In the genomic region with DNA sequence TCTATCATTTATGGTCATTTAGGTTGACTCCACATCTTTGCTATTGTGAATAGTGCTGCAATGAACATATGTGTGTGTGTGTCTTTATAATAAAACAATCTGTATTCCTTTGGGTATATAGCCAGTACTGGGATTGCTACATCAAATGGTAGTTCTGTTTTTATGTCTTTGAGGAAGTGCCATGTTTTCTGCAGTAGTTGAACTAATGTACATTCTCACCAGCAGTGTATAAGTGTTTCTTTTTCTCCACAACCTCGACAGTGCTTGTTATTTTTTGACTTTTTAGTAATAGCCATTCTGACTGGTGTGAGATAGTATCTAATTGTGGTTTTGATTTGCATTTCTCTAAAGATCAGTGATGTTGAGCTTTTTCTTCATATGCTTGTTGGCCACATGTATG, we compare ENCODE assay signal across 25 cellular contexts.
"Had no signal": no experiment of that assay in that cellular context is flagged by ENCODE, and none has a peak within 500 bp of the region (broad histone marks: within the 10 kb centered on the region; RNA-seq: fewer than 3 reads in every experiment).

No MANE protein-coding gene starts in this region.

- H3K4me1 Mint-ChIP-seq: activated CD4-positive, alpha-beta T cell treated with anti-CD3 and anti-CD28 coated beads for 36 hours; activated naive CD8-positive, alpha-beta T cell treated with anti-CD3 and anti-CD28 coated beads, Interleukin-2, amount 10 ng/mL, durations not matched to agents 7 days and 5 days had no signal

- FAIRE-seq: bronchial epithelial cell, endothelial cell of umbilical vein, pancreas had no signal

- H3K27ac Mint-ChIP-seq: activated B cell treated with CpG ODN at 0.5 μM for 24 hours; activated CD4-positive, alpha-beta T cell treated with anti-CD3 and anti-CD28 coated beads for 36 hours; activated naive CD4-positive, alpha-beta T cell treated with anti-CD3 and anti-CD28 coated beads for 36 hours; activated naive CD8-positive, alpha-beta T cell treated with anti-CD3 and anti-CD28 coated beads, Interleukin-2, amount 10 ng/mL, durations not matched to agents 7 days and 5 days; effector memory CD8-positive, alpha-beta T cell; nephron progenitor cell; type B pancreatic cell had no signal

- H3K27me3 Mint-ChIP-seq: type B pancreatic cell had no signal

- H3K4me3 Mint-ChIP-seq: activated B cell treated with CpG ODN at 0.5 μM for 24 hours; activated CD4-positive, alpha-beta T cell treated with anti-CD3 and anti-CD28 coated beads for 36 hours; activated naive CD4-positive, alpha-beta T cell treated with anti-CD3 and anti-CD28 coated beads for 36 hours; activated naive CD8-positive, alpha-beta T cell treated with anti-CD3 and anti-CD28 coated beads, Interleukin-2, amount 10 ng/mL, durations not matched to agents 7 days and 5 days; effector memory CD8-positive, alpha-beta T cell; nephron progenitor cell; type B pancreatic cell had no signal

- DNase-seq: activated B cell treated with CpG ODN at 0.5 μM for 24 hours; activated CD4-positive, alpha-beta T cell treated with anti-CD3 and anti-CD28 coated beads for 36 hours; activated CD4-positive, alpha-beta T cell treated with anti-CD3 and anti-CD28 coated beads, Interleukin-2, amount 50 U/mL, for 48 hours; activated CD8-positive, alpha-beta memory T cell treated with anti-CD3 and anti-CD28 coated beads, Interleukin-2, amount 50 U/mL, for 48 hours; activated effector memory CD4-positive, alpha-beta T cell treated with Interleukin-2 at 50 U/mL for 16 hours; activated naive CD4-positive, alpha-beta T cell treated with anti-CD3 and anti-CD28 coated beads for 36 hours; activated naive CD8-positive, alpha-beta T cell treated with anti-CD3 and anti-CD28 coated beads, Interleukin-2, amount 10 ng/mL, durations not matched to agents 7 days and 5 days; activated T-cell treated with anti-CD3 and anti-CD28 coated beads, Interleukin-2, amount 50 U/mL, for 48 hours; amniotic stem cell; colonic mucosa; dorsolateral prefrontal cortex; effector memory CD8-positive, alpha-beta T cell; foreskin melanocyte; lower lobe of right lung; mesendoderm; mucosa of descending colon; nephron progenitor cell; pancreas; psoas muscle; right cardiac atrium; stimulated activated CD4-positive, alpha-beta T cell treated with anti-CD3 and anti-CD28 coated beads, Interleukin-4, amount 100 ng/mL, for 24 hours; stimulated activated naive CD4-positive, alpha-beta T cell treated with Interleukin-2 at 50 U/mL for 16 hours had no signal

- H3K9me3 Mint-ChIP-seq: activated B cell treated with CpG ODN at 0.5 μM for 24 hours; activated naive CD4-positive, alpha-beta T cell treated with anti-CD3 and anti-CD28 coated beads for 36 hours; activated naive CD8-positive, alpha-beta T cell treated with anti-CD3 and anti-CD28 coated beads, Interleukin-2, amount 10 ng/mL, durations not matched to agents 7 days and 5 days; effector memory CD8-positive, alpha-beta T cell; type B pancreatic cell had no signal

- H3K36me3 Mint-ChIP-seq: type B pancreatic cell had no signal
